In genomic region chr4:178273168-178273567, GRCh38 we compare ENCODE assay signal across 8 cellular contexts.
"Had no signal": no experiment of that assay in that cellular context is flagged by ENCODE, and none has a peak within 500 bp of the region (broad histone marks: within the 10 kb centered on the region; RNA-seq: fewer than 3 reads in every experiment).

No MANE protein-coding gene starts in this region.

- ATAC-seq: GM12878 had no signal

- H3K4me3 ChIP-seq: GM12878 had no signal

- FAIRE-seq: G401.6, GM12878, GM12891, GM12892, GM18507, GM19239 had no signal

- DNase-seq: GDM1, GF-D8 had no signal
